18 cellular contexts compared by ENCODE assay signal in genomic region chr17:54785643-54786258, GRCh38.
"Had no signal": no experiment of that assay in that cellular context is flagged by ENCODE, and none has a peak within 500 bp of the region (broad histone marks: within the 10 kb centered on the region; RNA-seq: fewer than 3 reads in every experiment).

No MANE protein-coding gene starts in this region.

- H3K27ac Mint-ChIP-seq: naive thymus-derived CD4-positive, alpha-beta T cell; nephron progenitor cell; stimulated activated effector memory CD8-positive, alpha-beta T cell treated with anti-CD3 and anti-CD28 coated beads, Interleukin-12 subunit alpha, Interleukin-12 subunit beta, amount 100 ng/mL, for 72 hours had no signal

- H3K27ac ChIP-seq: heart right ventricle, psoas muscle, right lobe of liver, tibial nerve, upper lobe of right lung, vagina had no signal

- H3K4me3 ChIP-seq: heart right ventricle, psoas muscle, right lobe of liver, tibial nerve, upper lobe of right lung, vagina had no signal

- H3K36me3 Mint-ChIP-seq: naive thymus-derived CD4-positive, alpha-beta T cell; stimulated activated effector memory CD8-positive, alpha-beta T cell treated with anti-CD3 and anti-CD28 coated beads, Interleukin-12 subunit alpha, Interleukin-12 subunit beta, amount 100 ng/mL, for 72 hours had no signal

- H3K27me3 ChIP-seq: heart right ventricle, right lobe of liver, tibial nerve, upper lobe of right lung, vagina had no signal

- H3K9me3 ChIP-seq: psoas muscle, right lobe of liver, tibial nerve, upper lobe of right lung, vagina had no signal

- H3K36me3 ChIP-seq: heart right ventricle, right lobe of liver, tibial nerve, upper lobe of right lung, vagina had no signal

- ATAC-seq: esophagus mucosa; heart right ventricle; naive thymus-derived CD4-positive, alpha-beta T cell; psoas muscle; right lobe of liver; stimulated activated effector memory CD8-positive, alpha-beta T cell treated with anti-CD3 and anti-CD28 coated beads, Interleukin-12 subunit alpha, Interleukin-12 subunit beta, amount 100 ng/mL, for 72 hours; stimulated activated naive CD8-positive, alpha-beta T cell treated with anti-CD3 and anti-CD28 coated beads, Interleukin-15, Interleukin-2, amounts not matched to agents 100 U/mL and 50 U/mL, for 24 hours; upper lobe of right lung had no signal

- DNase-seq: effector memory CD4-positive, alpha-beta T cell; heart right ventricle; hypothalamus; kidney glomerular epithelial cell; mammary epithelial cell; naive thymus-derived CD4-positive, alpha-beta T cell; nephron progenitor cell; psoas muscle; retina; right lobe of liver; stimulated activated CD4-positive, alpha-beta T cell treated with anti-CD3 and anti-CD28 coated beads, Interleukin-4, amount 100 ng/mL, for 1 hour; stimulated activated CD8-positive, alpha-beta memory T cell treated with anti-CD3 and anti-CD28 coated beads, Interleukin-4, amount 100 ng/mL, for 48 hours; stimulated activated naive CD8-positive, alpha-beta T cell treated with anti-CD3 and anti-CD28 coated beads, Interleukin-15, Interleukin-2, amounts not matched to agents 100 U/mL and 50 U/mL, for 24 hours; upper lobe of right lung had no signal

- H3K4me1 ChIP-seq: heart right ventricle, psoas muscle, right lobe of liver, tibial nerve, upper lobe of right lung, vagina had no signal
